In the genomic region with DNA sequence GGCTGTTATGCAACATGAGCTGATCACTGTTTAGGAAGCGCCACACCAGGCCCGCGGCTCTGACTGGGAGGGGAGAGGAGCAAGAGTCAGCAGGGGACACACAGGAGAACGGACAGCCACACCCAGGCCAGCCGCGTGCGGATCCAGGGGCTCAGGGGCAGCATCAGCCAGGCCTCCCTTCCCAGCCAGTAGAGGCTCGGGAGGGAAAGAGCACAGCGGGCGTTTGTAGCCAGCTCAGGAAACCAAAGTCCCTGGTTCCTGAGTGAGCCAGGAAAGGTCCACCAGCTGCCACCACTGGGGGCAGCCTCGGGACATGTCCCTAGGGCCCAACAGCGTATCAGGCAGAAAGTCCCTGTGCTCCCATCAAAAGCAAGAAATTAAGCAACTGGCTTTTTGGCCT, we compare ENCODE assay signal across 10 cellular contexts.
DNase-seq lines count a peak whose midpoint lies in the region; ATAC-seq, FAIRE-seq and TF ChIP-seq lines count a peak whose summit lies in the region.
"Had no signal": no experiment of that assay in that cellular context is flagged by ENCODE, and none has a peak within 500 bp of the region (broad histone marks: within the 10 kb centered on the region; RNA-seq: fewer than 3 reads in every experiment).

No MANE protein-coding gene starts in this region.

- no peak overlapping the region for H3K4me3 ChIP-seq in GM12864 (ENCODE audit: low read depth, low read length)
- H3K4me3 ChIP-seq in esophagus muscularis mucosa = no peak overlapping the region
- H3K4me3 ChIP-seq: SJCRH30 had no signal

- no peaks in the 10 kb centered on the region for H3K9me3 ChIP-seq in esophagus muscularis mucosa
- H3K9me3 ChIP-seq: SJCRH30 had no signal

- TF ChIP-seq EP300 in esophagus muscularis mucosa (IDR thresholded peaks at IDR 0.05) = no peak

- ATAC-seq in omental fat pad (ENCODE audit: low FRiP score) (peak; percentile 31), GM18519 (IDR thresholded peaks at IDR 0.05; ENCODE audit: low FRiP score, unreplicated experiment) (no peak)

- peaks cover 17 to 18% (median 18%) of the 10 kb centered on the region in 4 donors for H3K4me1 ChIP-seq in esophagus muscularis mucosa

- peaks cover 9 to 90% (median 55%) of the 10 kb centered on the region in 4 donors for H3K36me3 ChIP-seq in esophagus muscularis mucosa
- H3K36me3 ChIP-seq: SJCRH30 had no signal

- WGBS in esophagus muscularis mucosa = 55% methylated on average over 12 of the region's 12 CpGs

- no peak for TF ChIP-seq POLR2A in esophagus muscularis mucosa (IDR thresholded peaks at IDR 0.05; ENCODE audit: low read depth)

- no peak for DNase-seq in GM12864 (ENCODE audit: low read depth)
- DNase-seq in MV-4-11 (lab: John Stamatoyannopoulos, UW) = peak; percentile 59
- no peak for DNase-seq in esophagus muscularis mucosa (ENCODE audit: extremely low spot score)
- DNase-seq in omental fat pad (ENCODE audit: low spot score) = no peak
- no peak for DNase-seq in NCI-H187 treated with DMSO at 0.1 percent for 48 hours (lab: John Stamatoyannopoulos, UW)
- no peak for DNase-seq in SW 1271 (lab: John Stamatoyannopoulos, UW)
- no peak for DNase-seq in D721Med (ENCODE audit: insufficient read length, low spot score)
- DNase-seq: naive B cell had no signal

- intact Hi-C loops in esophagus muscularis mucosa (cut with DNase I) = no loop called here

- peak overlapping the region; percentile 62 to 68 (median 66) for H3K27ac ChIP-seq in esophagus muscularis mucosa (replicated peaks in 1 of 4)
- H3K27ac ChIP-seq: SJCRH30 had no signal

- FAIRE-seq in D721Med (lab: Jason Lieb, UNC) = no peak

- TF ChIP-seq CTCF in GM12864 (IDR thresholded peaks at IDR 0.05; ENCODE audit: low read depth, low read length, missing control alignments) (peak; percentile 63), esophagus muscularis mucosa (IDR thresholded peaks at IDR 0.05) (peak; percentile 21 to 60 (median 39)), omental fat pad (IDR thresholded peaks at IDR 0.05) (no peak), D721Med (IDR thresholded peaks at IDR 0.05; ENCODE audit: insufficient read depth, missing control alignments) (no peak)

- no peaks in the 10 kb centered on the region for H3K27me3 ChIP-seq in esophagus muscularis mucosa
- H3K27me3 ChIP-seq: SJCRH30 had no signal

Comparison
In these comparisons a context has a peak if more than half of its experiments do, and no peak if none do; other contexts are left out.
1. CTCF ChIP-seq: peak in GM12864 (single experiment) and esophagus muscularis mucosa (3 of 3); none in omental fat pad (0 of 3) and D721Med (single experiment).